In genomic region chr4:140103676-140104075, GRCh38 we compare ENCODE assay signal across 8 cellular contexts. TPM values are rescaled to one million over a fixed set of nuclear protein-coding genes. Genes with fewer than 3 reads are reported as not detected.
A peak's percentile ranks its signal among the peaks of the same experiment; 100 is the strongest.
DNase-seq lines count a peak whose midpoint lies in the region; ATAC-seq and TF ChIP-seq lines count a peak whose summit lies in the region.

No MANE protein-coding gene starts in this region.

- H3K9me3 ChIP-seq in neutrophil (no peaks in the 10 kb centered on the region), colonic mucosa (no peaks in the 10 kb centered on the region)

- no peaks in the 10 kb centered on the region for H3K36me3 ChIP-seq in neutrophil
- H3K36me3 ChIP-seq in colonic mucosa = no peaks in the 10 kb centered on the region

- H3K9ac ChIP-seq in colonic mucosa (ENCODE audit: low read depth in 2 of 2, low read length in 2 of 2) = no peak overlapping the region

- TF ChIP-seq CTCF in AG10803 (conservative IDR thresholded peaks at IDR 0.05; ENCODE audit: low read length) (no peak), neutrophil (IDR thresholded peaks at IDR 0.05) (no peak), colonic mucosa (IDR thresholded peaks at IDR 0.05) (no peak)
- no peak for TF ChIP-seq CTCF in activated CD8-positive, alpha-beta T cell treated with anti-CD3 and anti-CD28 coated beads for 36 hours (IDR thresholded peaks at IDR 0.05)

- no peak overlapping the region for H3K4me3 ChIP-seq in AG10803 (ENCODE audit: low read length)
- no peak overlapping the region for H3K4me3 ChIP-seq in neutrophil (ENCODE audit: low read depth in 1 of 2, low read length in 1 of 2)
- no peak overlapping the region for H3K4me3 ChIP-seq in colonic mucosa

- CTCF ChIA-PET in activated CD8-positive, alpha-beta T cell treated with anti-CD3 and anti-CD28 coated beads for 36 hours (lab: Charles Lee) = interaction anchor here (0.9 kb wide), 1 partner anchor 42 kb away, joined by 3 read pairs; no protein-coding TSS in a partner anchor

- no peaks in the 10 kb centered on the region for H3K27me3 ChIP-seq in neutrophil
- H3K27me3 ChIP-seq in colonic mucosa = no peaks in the 10 kb centered on the region

- H3K4me3 Mint-ChIP-seq in activated CD8-positive, alpha-beta T cell treated with anti-CD3 and anti-CD28 coated beads for 36 hours = peak overlapping the region; percentile 26

- H3K27ac ChIP-seq in neutrophil (peak overlapping the region; percentile 63), colonic mucosa (no peak overlapping the region)

- intact Hi-C loops in activated CD8-positive, alpha-beta T cell treated with anti-CD3 and anti-CD28 coated beads for 36 hours (cut with micrococcal nuclease) = no loop called here
- intact Hi-C loops in colonic mucosa (cut with DNase I) = no loop called here

- DNase-seq in AG10803 (ENCODE audit: low read depth) = peak; percentile 77
- DNase-seq in activated CD8-positive, alpha-beta T cell treated with anti-CD3 and anti-CD28 coated beads for 36 hours = peak; percentile 81
- DNase-seq in anterior cingulate cortex (lab: John Stamatoyannopoulos, UW) = no peak
- no peak for DNase-seq in colonic mucosa
- no peak for DNase-seq in nucleus accumbens (lab: John Stamatoyannopoulos, UW)

- H3K4me1 ChIP-seq in neutrophil (ENCODE audit: control insufficient read depth in 1 of 2, insufficient read depth in 1 of 2, low read depth in 1 of 2, low read length in 1 of 2) (peaks cover 30 to 35% of the 10 kb centered on the region in 2 experiments), colonic mucosa (no peaks in the 10 kb centered on the region)

- ATAC-seq in GM19395 (IDR thresholded peaks at IDR 0.05; ENCODE audit: unreplicated experiment) = peak; percentile 89
- ATAC-seq in HG03460 (IDR thresholded peaks at IDR 0.05; ENCODE audit: unreplicated experiment) = peak; percentile 87
- ATAC-seq in activated CD8-positive, alpha-beta T cell treated with anti-CD3 and anti-CD28 coated beads for 36 hours = peak; percentile 92

- no peaks in the 10 kb centered on the region for H3K27me3 Mint-ChIP-seq in activated CD8-positive, alpha-beta T cell treated with anti-CD3 and anti-CD28 coated beads for 36 hours

- POLR2A ChIA-PET in activated CD8-positive, alpha-beta T cell treated with anti-CD3 and anti-CD28 coated beads for 36 hours (lab: Charles Lee) = interaction anchor here (0.6 to 0.9 kb wide), 2 partner anchors 47 to 234 kb away, joined by 3 read pairs; no protein-coding TSS in a partner anchor

- H3K27ac Mint-ChIP-seq in activated CD8-positive, alpha-beta T cell treated with anti-CD3 and anti-CD28 coated beads for 36 hours = peak overlapping the region; percentile 73

- peaks cover 54% of the 10 kb centered on the region for H3K4me1 Mint-ChIP-seq in activated CD8-positive, alpha-beta T cell treated with anti-CD3 and anti-CD28 coated beads for 36 hours (ENCODE audit: low read depth)

- no peaks in the 10 kb centered on the region for H3K36me3 Mint-ChIP-seq in activated CD8-positive, alpha-beta T cell treated with anti-CD3 and anti-CD28 coated beads for 36 hours (ENCODE audit: low read depth)

- no peaks in the 10 kb centered on the region for H3K9me3 Mint-ChIP-seq in activated CD8-positive, alpha-beta T cell treated with anti-CD3 and anti-CD28 coated beads for 36 hours

RNA-seq across cellular contexts. Expression of gene MAML3, which starts 50.3 kb away (rescaled TPM):
- 1 to 10 TPM; 2.0 to 2.4 TPM for total RNA-seq in activated CD8-positive, alpha-beta T cell treated with anti-CD3 and anti-CD28 coated beads for 36 hours
- total RNA-seq in colonic mucosa = 10 to 100 TPM in 1 of 2 donors, 1 to 10 TPM in 1; 9.3 to 10.1 TPM

Comparison
In these comparisons a context has a peak if more than half of its experiments do, and no peak if none do; other contexts are left out.
1. DNase-seq: peak in AG10803 (single experiment) and activated CD8-positive, alpha-beta T cell treated with anti-CD3 and anti-CD28 coated beads for 36 hours (single experiment); none in anterior cingulate cortex (0 of 58), colonic mucosa (single experiment) and nucleus accumbens (0 of 56).
2. Peak in every context shown above with its lines, with median percentiles within 50 percentile points of each other: ATAC-seq.